ENCODE assay signal across 8 cellular contexts in genomic region chr1:98794196-98794886, GRCh38.
DNase-seq lines count a peak whose midpoint lies in the region; ATAC-seq, FAIRE-seq and TF ChIP-seq lines count a peak whose summit lies in the region.

No MANE protein-coding gene starts in this region.

- no peaks in the 10 kb centered on the region for H3K9me3 ChIP-seq in A673 (ENCODE audit: low read depth, low read length, poor library complexity, severe bottlenecking)

- no peak for TF ChIP-seq POLR2A in GM12891 (IDR thresholded peaks at IDR 0.05; ENCODE audit: low read depth, low read length)

- POLR2A ChIA-PET in A673 (lab: Charles Lee; ENCODE audit: low non-redundant PET): no interaction called here

- H3K4me3 Mint-ChIP-seq in brain: no peak overlapping the region

- H3K4me1 Mint-ChIP-seq in brain: peaks cover 20% of the 10 kb centered on the region

- H3K4me1 ChIP-seq in A673 (ENCODE audit: insufficient read depth, low read length, poor library complexity, severe bottlenecking): no peaks in the 10 kb centered on the region

- H3K36me3 Mint-ChIP-seq in brain: no peaks in the 10 kb centered on the region

- no peaks in the 10 kb centered on the region for H3K27me3 ChIP-seq in A673 (replicated peaks; ENCODE audit: insufficient read depth, low read depth, low read length, poor library complexity)

- peaks cover 10% of the 10 kb centered on the region for H3K27me3 Mint-ChIP-seq in brain

- peaks cover 0 to under 1% (median 0%) of the 10 kb centered on the region in 5 experiments for H3K9me3 Mint-ChIP-seq in brain

- BruUV-seq in A673 (replicated peaks; lab: Mats Ljungman, UMichigan): no TSS peak

- no peaks in the 10 kb centered on the region for H3K36me3 ChIP-seq in A673 (ENCODE audit: insufficient read depth, low read length, poor library complexity, severe bottlenecking)

- peak overlapping the region in 2 of 5 experiments; percentile 25 to 65 for H3K27ac Mint-ChIP-seq in brain

- intact Hi-C loops in A673 (cut with micrococcal nuclease; ENCODE audit: unreplicated experiment): loop anchor here (2.0 to 10.0 kb wide), 3 partner anchors 380 to 910 kb away; no protein-coding TSS in a partner anchor

- peak; percentile 83 for FAIRE-seq in GM12891 (lab: Jason Lieb, UNC)

- ATAC-seq in HG02642 (IDR thresholded peaks at IDR 0.05; ENCODE audit: poor library complexity, unreplicated experiment): peak; percentile 99

- H3K4me3 ChIP-seq in A673 (ENCODE audit: low read depth, low read length, poor library complexity, severe bottlenecking): no peak overlapping the region

- DNase-seq in A673 (ENCODE audit: low spot score) (peak; percentile 73), GM12891 (ENCODE audit: insufficient read length, low spot score) (peak; percentile 16), NAMALWA (ENCODE audit: low spot score) (peak; percentile 82), T-helper 2 cell (peak in 4 of 5 experiments; percentile 4 to 76 (median 23)), islet precursor cell (peak; percentile 80)
- peak; percentile 10 to 35 for DNase-seq in stimulated activated CD4-positive, alpha-beta T cell treated with anti-CD3 and anti-CD28 coated beads, Interleukin-4, amount 100 ng/mL, for 4 hours

- H3K27ac ChIP-seq in A673 (ENCODE audit: low read depth, low read length, poor library complexity, severe bottlenecking): no peak overlapping the region

- TF ChIP-seq CTCF in A673 (conservative IDR thresholded peaks at IDR 0.05; ENCODE audit: low read depth, low read length) (peak; percentile 79), brain (conservative IDR thresholded peaks at IDR 0.05) (peak; percentile 68 to 84)

- CTCF ChIA-PET in A673 (lab: Charles Lee): no interaction called here

TF ChIP-seq in GM12891, 5 proteins besides CTCF, POLR2A, EP300 and RAD21:
- TF ChIP-seq POLR2AphosphoS5 (IDR thresholded peaks at IDR 0.05; ENCODE audit: low read depth, low read length): no peak
- TF ChIP-seq TAF1 (IDR thresholded peaks at IDR 0.05; ENCODE audit: low read depth, low read length): no peak
- no peak for TF ChIP-seq POU2F2 (IDR thresholded peaks at IDR 0.05; ENCODE audit: low read depth, low read length)
- TF ChIP-seq PAX5 (IDR thresholded peaks at IDR 0.05; ENCODE audit: insufficient read depth, low read length, severe bottlenecking): no peak
- TF ChIP-seq SPI1 (IDR thresholded peaks at IDR 0.05; ENCODE audit: low read depth, low read length): no peak

Comparison
In these comparisons a context has a peak if more than half of its experiments do, and no peak if none do; other contexts are left out.
1. DNase-seq: peak in every context shown above with its lines; median percentile 82 in NAMALWA; 80 in islet precursor cell; 73 in A673; 23 in T-helper 2 cell; 22 in stimulated activated CD4-positive, alpha-beta T cell treated with anti-CD3 and anti-CD28 coated beads, Interleukin-4, amount 100 ng/mL, for 4 hours; 16 in GM12891.